ENCODE assay signal across 30 cellular contexts in genomic region chr5:132235340-132235739, GRCh38. TPM values are rescaled to one million over a fixed set of nuclear protein-coding genes. Genes with fewer than 3 reads are reported as not detected.
"Had no signal": no experiment of that assay in that cellular context is flagged by ENCODE, and none has a peak within 500 bp of the region (broad histone marks: within the 10 kb centered on the region; RNA-seq: fewer than 3 reads in every experiment).

No MANE protein-coding gene starts in this region.

- H3K4me3 Mint-ChIP-seq: mesothelial cell of epicardium; naive B cell; natural killer cell; nephron progenitor cell; neural progenitor cell; stimulated activated naive CD8-positive, alpha-beta T cell treated with anti-CD3 and anti-CD28 coated beads, Interleukin-15, Interleukin-2, amounts not matched to agents 100 ng/mL and 50 ng/mL, for 24 hours had no signal

- H3K4me2 ChIP-seq: neural progenitor cell had no signal

- H3K27me3 ChIP-seq: left lung, neural progenitor cell, right atrium auricular region, suprapubic skin, tibial artery, uterus had no signal

- H3K9me3 ChIP-seq: left lung, lower lobe of right lung, neutrophil, right atrium auricular region, suprapubic skin, thoracic aorta, tibial artery, uterus had no signal

- H3K9me3 Mint-ChIP-seq: mesothelial cell of epicardium; natural killer cell; nephron progenitor cell; neural progenitor cell; stimulated activated naive CD8-positive, alpha-beta T cell treated with anti-CD3 and anti-CD28 coated beads, Interleukin-15, Interleukin-2, amounts not matched to agents 100 ng/mL and 50 ng/mL, for 24 hours had no signal

- H3K27ac Mint-ChIP-seq: mesothelial cell of epicardium; naive B cell; natural killer cell; nephron progenitor cell; neural progenitor cell; stimulated activated naive CD8-positive, alpha-beta T cell treated with anti-CD3 and anti-CD28 coated beads, Interleukin-15, Interleukin-2, amounts not matched to agents 100 ng/mL and 50 ng/mL, for 24 hours had no signal

- DNase-seq: hippocampal formation; kidney; left colon; lower lobe of right lung; mammary epithelial cell; mesenchymal stem cell; naive B cell; natural killer cell; nephron progenitor cell; occipital lobe; stimulated activated CD4-positive, alpha-beta T cell treated with anti-CD3 and anti-CD28 coated beads, Interleukin-12 subunit alpha, Interleukin-12 subunit beta, amount 100 ng/mL, for 4 hours; stimulated activated CD4-positive, alpha-beta T cell treated with anti-CD3 and anti-CD28 coated beads, Interleukin-15, amount 100 ng/mL, for 24 hours; stimulated activated CD4-positive, alpha-beta T cell treated with anti-CD3 and anti-CD28 coated beads, Interleukin-2, amount 100 ng/mL, for 24 hours; stimulated activated CD4-positive, alpha-beta T cell treated with anti-CD3 and anti-CD28 coated beads, Interleukin-4, amount 100 ng/mL, for 1 hour; stimulated activated naive CD4-positive, alpha-beta T cell; trophoblast cell had no signal

- H3K9ac ChIP-seq: neural progenitor cell, parathyroid adenoma had no signal

- H3K4me3 ChIP-seq: left lung, lower lobe of right lung, neural progenitor cell, right atrium auricular region, skin epidermis, suprapubic skin, thoracic aorta, tibial artery, uterus had no signal

- H3K27ac ChIP-seq: left lung, lower lobe of right lung, neural progenitor cell, neutrophil, parathyroid adenoma, right atrium auricular region, skin epidermis, suprapubic skin, thoracic aorta, tibial artery, uterus had no signal

- H3K36me3 Mint-ChIP-seq: mesothelial cell of epicardium, naive B cell, natural killer cell, neural progenitor cell had no signal

- ATAC-seq: left colon, left lung, lower lobe of right lung, natural killer cell, sciatic nerve had no signal

- H3K4me1 ChIP-seq: left lung, lower lobe of right lung, neural progenitor cell, parathyroid adenoma, right atrium auricular region, suprapubic skin, tibial artery, uterus had no signal

- H3K36me3 ChIP-seq: left lung, lower lobe of right lung, neural progenitor cell, neutrophil, right atrium auricular region, suprapubic skin, thoracic aorta, tibial artery, uterus had no signal

RNA-seq across cellular contexts. Expression of gene PDLIM4, which starts 22.2 kb away (rescaled TPM):
- total RNA-seq: mononuclear cell, natural killer cell had no signal
